Comparison of ENCODE assay signal across 8 cellular contexts in the genomic region with DNA sequence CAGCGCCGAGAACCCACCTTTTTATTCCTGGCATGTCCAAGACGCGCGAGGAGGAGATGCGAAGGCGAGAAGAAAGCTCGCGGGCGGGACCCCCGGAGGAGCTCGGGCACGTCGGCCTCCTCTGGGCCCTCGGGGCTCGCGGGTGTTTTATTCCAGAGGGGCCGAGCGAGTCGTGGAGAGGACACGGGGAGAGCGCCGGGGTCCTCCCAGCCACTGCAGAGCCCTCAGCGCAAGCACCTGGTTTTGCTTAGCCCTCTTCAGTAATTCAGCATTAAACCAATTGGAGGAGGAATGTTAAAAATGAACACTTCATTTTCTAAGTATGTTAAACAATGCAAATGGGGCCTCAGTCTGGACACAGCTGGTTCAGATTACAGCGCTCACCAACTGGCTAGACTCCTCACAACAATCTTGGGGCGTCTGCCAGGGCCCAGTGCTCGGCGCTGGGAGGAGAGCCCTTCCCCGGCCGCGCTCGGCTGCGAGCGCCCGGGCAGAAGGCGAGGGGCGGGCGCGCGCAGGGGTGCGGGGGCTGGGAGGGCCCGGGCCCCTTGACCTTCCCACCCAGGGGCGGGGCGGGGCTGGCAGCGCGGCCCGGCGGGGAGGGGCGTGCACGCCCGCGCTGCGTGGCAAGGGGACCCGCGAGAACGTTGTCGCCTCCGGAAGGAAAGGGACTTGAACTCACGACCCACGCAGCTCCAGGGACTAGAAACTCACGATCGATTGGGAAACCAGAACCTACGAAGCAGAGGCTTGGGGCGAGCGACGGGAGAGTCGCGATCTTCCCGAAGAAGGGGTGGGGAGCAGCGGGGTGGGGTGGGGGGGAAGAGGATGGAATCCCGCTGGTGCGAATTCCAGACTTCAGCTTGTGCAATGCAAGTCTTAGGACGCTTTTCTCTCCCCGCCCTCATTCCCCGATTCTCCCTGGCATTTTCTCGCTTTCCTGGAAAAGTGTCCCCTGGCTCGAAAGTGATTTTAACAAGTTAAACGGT. TPM values are rescaled to one million over a fixed set of nuclear protein-coding genes. Genes with fewer than 3 reads are reported as not detected.
DNase-seq lines count a peak whose midpoint lies in the region; ATAC-seq and TF ChIP-seq lines count a peak whose summit lies in the region.

A gene with protein sequence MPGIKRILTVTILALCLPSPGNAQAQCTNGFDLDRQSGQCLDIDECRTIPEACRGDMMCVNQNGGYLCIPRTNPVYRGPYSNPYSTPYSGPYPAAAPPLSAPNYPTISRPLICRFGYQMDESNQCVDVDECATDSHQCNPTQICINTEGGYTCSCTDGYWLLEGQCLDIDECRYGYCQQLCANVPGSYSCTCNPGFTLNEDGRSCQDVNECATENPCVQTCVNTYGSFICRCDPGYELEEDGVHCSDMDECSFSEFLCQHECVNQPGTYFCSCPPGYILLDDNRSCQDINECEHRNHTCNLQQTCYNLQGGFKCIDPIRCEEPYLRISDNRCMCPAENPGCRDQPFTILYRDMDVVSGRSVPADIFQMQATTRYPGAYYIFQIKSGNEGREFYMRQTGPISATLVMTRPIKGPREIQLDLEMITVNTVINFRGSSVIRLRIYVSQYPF (minus strand): TSS at position 499 of the 989 bp plus-strand sequence. CDS start 465 bp downstream, at position 34.

- DNase-seq in ELR (ENCODE audit: low read depth) (peak; percentile 55), SJCRH30 (peak; percentile 52 to 67), ascending aorta (ENCODE audit: low spot score in 2 of 2) (peak in 1 of 2 donors; percentile 82), hepatocyte (ENCODE audit: low spot score) (peak; percentile 73), retina (peak; percentile 69), NCI-H2081 (lab: John Stamatoyannopoulos, UW) (no peak)

- intact Hi-C loops in ascending aorta (cut with DNase I): loop anchor here (1.0 to 2.0 kb wide), 3 partner anchors 33 to 111 kb away; no protein-coding TSS in a partner anchor

- H3K4me2 ChIP-seq in hepatocyte: peak within 1 kb of the TSS; percentile 90

- H2AFZ ChIP-seq in hepatocyte: peak within 1 kb of the TSS; percentile 54

- H3K4me3 ChIP-seq in SJCRH30 (peak within 1 kb of the TSS; percentile 66), ascending aorta (peak within 1 kb of the TSS; percentile 53 to 75), hepatocyte (peak within 1 kb of the TSS; percentile 74)

- H3K4me1 ChIP-seq in SJCRH30: peaks cover 3% of the 10 kb centered on the region; the same call in 1 of the 2 replicates
- H3K4me1 ChIP-seq in ascending aorta: peaks cover 7 to 19% of the 10 kb centered on the region in 2 donors
- H3K4me1 ChIP-seq in hepatocyte (ENCODE audit: insufficient read depth): peaks cover 6% of the 10 kb centered on the region

- TF ChIP-seq CTCF in ascending aorta (IDR thresholded peaks at IDR 0.05) (no peak), hepatocyte (IDR thresholded peaks at IDR 0.05; ENCODE audit: poor library complexity) (no peak)

- H3K36me3 ChIP-seq in SJCRH30 (no peaks in the 10 kb centered on the region), ascending aorta (peaks cover 0 to 2% of the 10 kb centered on the region in 2 donors), hepatocyte (replicated peaks; ENCODE audit: insufficient read depth, low read depth) (no peaks in the 10 kb centered on the region)

- WGBS in hepatocyte (ENCODE audit: low lambda C conversion rate, missing lambda C conversion rate): 3% methylated on average over 55 of the region's 78 CpGs

- no peaks in the 10 kb centered on the region for H3K27me3 ChIP-seq in SJCRH30
- H3K27me3 ChIP-seq in ascending aorta: no peaks in the 10 kb centered on the region
- no peaks in the 10 kb centered on the region for H3K27me3 ChIP-seq in hepatocyte

- no peak for TF ChIP-seq POLR2A in GM18505 (IDR thresholded peaks at IDR 0.05; ENCODE audit: borderline replicate concordance, extremely low read depth, insufficient read depth, insufficient read length)

- peaks cover 22% of the 10 kb centered on the region for H3K79me2 ChIP-seq in hepatocyte

- H3K9me3 ChIP-seq in SJCRH30 (replicated peaks) (no peaks in the 10 kb centered on the region), ascending aorta (no peaks in the 10 kb centered on the region), hepatocyte (ENCODE audit: low read depth) (no peaks in the 10 kb centered on the region)

- ATAC-seq in GM18505 (IDR thresholded peaks at IDR 0.05; ENCODE audit: unreplicated experiment): no peak
- ATAC-seq in GM21390 (IDR thresholded peaks at IDR 0.05; ENCODE audit: unreplicated experiment): no peak

- H3K27ac ChIP-seq in SJCRH30: peak within 1 kb of the TSS; percentile 30
- peak within 1 kb of the TSS; percentile 79 to 89 for H3K27ac ChIP-seq in ascending aorta
- peak within 1 kb of the TSS; percentile 79 for H3K27ac ChIP-seq in hepatocyte

- no peaks in the 10 kb centered on the region for H4K20me1 ChIP-seq in hepatocyte (ENCODE audit: insufficient read depth, poor library complexity, severe bottlenecking)

- no peaks in the 10 kb centered on the region for H3K9me2 ChIP-seq in hepatocyte (replicated peaks; ENCODE audit: insufficient read depth)

RNA-seq across cellular contexts. Expression of the gene that starts here (rescaled TPM):
- 27.8 and 29.6 TPM in 2 replicates for total RNA-seq in SJCRH30 (2014; rRNA removed; shearing (Covaris generic))
- total RNA-seq in ascending aorta: 280 TPM
- total RNA-seq in hepatocyte: 115 and 157 TPM in 2 replicates
- polyA plus RNA-seq in hepatocyte: 337 and 359 TPM in 2 replicates

Comparison
In these comparisons a context has a peak if more than half of its experiments do, and no peak if none do; other contexts are left out.
1. DNase-seq: peak in ELR (single experiment), SJCRH30 (2 of 2), hepatocyte (single experiment) and retina (single experiment); none in NCI-H2081 (0 of 2).
2. H3K27ac ChIP-seq: peak in every context shown above with its lines; median percentile 84 in ascending aorta; 79 in hepatocyte; 30 in SJCRH30.
3. Peak in every context shown above with its lines, with median percentiles within 50 percentile points of each other: H3K4me3 ChIP-seq.